In the genomic region with DNA sequence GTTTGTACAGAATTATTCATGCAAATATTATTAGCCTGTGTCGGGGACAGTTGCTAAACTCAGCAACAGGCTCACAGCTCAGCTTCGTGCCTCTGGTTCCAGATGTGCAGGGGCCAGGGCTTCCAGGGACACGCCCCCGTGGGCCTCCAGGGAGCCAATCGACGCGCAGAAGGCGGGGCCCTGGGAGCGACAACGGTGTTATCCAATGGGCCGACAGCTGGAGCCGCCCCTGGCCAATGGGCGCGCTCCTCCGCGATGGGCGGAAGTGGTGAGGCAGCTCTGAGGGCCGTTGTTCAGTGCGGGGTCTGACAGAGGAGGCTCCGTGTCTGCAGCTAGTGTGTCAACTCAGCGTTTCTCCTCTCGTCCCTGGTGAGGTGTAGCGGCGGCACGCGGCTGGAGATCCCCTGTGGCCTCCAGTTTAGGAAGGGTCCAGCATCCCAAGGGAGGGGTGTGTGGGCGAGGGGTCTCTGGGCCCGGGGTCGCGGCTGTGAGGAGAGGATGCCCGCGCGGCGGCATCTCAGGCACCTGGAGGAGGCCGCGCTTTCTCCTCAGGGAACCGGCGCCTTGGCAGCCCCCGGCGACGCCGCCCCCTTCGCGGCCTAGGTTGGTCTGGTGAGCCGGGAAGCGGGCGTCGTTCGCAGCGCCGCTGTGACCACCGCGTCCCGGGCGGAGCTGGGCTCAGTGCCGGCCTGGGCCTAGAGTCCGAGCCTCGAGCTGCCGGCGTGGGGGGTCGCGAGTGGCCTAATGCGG, we compare ENCODE assay signal across 1 cellular context.
TF ChIP-seq lines count a peak whose summit lies in the region.

A gene with protein sequence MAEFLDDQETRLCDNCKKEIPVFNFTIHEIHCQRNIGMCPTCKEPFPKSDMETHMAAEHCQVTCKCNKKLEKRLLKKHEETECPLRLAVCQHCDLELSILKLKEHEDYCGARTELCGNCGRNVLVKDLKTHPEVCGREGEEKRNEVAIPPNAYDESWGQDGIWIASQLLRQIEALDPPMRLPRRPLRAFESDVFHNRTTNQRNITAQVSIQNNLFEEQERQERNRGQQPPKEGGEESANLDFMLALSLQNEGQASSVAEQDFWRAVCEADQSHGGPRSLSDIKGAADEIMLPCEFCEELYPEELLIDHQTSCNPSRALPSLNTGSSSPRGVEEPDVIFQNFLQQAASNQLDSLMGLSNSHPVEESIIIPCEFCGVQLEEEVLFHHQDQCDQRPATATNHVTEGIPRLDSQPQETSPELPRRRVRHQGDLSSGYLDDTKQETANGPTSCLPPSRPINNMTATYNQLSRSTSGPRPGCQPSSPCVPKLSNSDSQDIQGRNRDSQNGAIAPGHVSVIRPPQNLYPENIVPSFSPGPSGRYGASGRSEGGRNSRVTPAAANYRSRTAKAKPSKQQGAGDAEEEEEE (plus strand): TSS at position 311 of the 750 bp plus-strand sequence. CDS start 4,963 bp downstream, outside the sequence.

TF ChIP-seq in GM23338, 12 proteins besides CTCF, POLR2A, EP300 and RAD21:
- TF ChIP-seq, protein P1, sequence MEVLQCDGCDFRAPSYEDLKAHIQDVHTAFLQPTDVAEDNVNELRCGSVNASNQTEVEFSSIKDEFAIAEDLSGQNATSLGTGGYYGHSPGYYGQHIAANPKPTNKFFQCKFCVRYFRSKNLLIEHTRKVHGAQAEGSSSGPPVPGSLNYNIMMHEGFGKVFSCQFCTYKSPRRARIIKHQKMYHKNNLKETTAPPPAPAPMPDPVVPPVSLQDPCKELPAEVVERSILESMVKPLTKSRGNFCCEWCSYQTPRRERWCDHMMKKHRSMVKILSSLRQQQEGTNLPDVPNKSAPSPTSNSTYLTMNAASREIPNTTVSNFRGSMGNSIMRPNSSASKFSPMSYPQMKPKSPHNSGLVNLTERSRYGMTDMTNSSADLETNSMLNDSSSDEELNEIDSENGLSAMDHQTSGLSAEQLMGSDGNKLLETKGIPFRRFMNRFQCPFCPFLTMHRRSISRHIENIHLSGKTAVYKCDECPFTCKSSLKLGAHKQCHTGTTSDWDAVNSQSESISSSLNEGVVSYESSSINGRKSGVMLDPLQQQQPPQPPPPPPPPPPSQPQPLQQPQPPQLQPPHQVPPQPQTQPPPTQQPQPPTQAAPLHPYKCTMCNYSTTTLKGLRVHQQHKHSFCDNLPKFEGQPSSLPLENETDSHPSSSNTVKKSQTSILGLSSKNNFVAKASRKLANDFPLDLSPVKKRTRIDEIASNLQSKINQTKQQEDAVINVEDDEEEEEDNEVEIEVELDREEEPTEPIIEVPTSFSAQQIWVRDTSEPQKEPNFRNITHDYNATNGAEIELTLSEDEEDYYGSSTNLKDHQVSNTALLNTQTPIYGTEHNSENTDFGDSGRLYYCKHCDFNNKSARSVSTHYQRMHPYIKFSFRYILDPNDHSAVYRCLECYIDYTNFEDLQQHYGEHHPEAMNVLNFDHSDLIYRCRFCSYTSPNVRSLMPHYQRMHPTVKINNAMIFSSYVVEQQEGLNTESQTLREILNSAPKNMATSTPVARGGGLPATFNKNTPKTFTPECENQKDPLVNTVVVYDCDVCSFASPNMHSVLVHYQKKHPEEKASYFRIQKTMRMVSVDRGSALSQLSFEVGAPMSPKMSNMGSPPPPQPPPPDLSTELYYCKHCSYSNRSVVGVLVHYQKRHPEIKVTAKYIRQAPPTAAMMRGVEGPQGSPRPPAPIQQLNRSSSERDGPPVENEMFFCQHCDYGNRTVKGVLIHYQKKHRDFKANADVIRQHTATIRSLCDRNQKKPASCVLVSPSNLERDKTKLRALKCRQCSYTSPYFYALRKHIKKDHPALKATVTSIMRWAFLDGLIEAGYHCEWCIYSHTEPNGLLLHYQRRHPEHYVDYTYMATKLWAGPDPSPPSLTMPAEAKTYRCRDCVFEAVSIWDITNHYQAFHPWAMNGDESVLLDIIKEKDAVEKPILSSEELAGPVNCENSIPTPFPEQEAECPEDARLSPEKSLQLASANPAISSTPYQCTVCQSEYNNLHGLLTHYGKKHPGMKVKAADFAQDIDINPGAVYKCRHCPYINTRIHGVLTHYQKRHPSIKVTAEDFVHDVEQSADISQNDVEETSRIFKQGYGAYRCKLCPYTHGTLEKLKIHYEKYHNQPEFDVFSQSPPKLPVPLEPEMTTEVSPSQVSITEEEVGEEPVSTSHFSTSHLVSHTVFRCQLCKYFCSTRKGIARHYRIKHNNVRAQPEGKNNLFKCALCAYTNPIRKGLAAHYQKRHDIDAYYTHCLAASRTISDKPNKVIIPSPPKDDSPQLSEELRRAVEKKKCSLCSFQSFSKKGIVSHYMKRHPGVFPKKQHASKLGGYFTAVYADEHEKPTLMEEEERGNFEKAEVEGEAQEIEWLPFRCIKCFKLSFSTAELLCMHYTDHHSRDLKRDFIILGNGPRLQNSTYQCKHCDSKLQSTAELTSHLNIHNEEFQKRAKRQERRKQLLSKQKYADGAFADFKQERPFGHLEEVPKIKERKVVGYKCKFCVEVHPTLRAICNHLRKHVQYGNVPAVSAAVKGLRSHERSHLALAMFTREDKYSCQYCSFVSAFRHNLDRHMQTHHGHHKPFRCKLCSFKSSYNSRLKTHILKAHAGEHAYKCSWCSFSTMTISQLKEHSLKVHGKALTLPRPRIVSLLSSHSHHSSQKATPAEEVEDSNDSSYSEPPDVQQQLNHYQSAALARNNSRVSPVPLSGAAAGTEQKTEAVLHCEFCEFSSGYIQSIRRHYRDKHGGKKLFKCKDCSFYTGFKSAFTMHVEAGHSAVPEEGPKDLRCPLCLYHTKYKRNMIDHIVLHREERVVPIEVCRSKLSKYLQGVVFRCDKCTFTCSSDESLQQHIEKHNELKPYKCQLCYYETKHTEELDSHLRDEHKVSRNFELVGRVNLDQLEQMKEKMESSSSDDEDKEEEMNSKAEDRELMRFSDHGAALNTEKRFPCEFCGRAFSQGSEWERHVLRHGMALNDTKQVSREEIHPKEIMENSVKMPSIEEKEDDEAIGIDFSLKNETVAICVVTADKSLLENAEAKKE (CRISPR knock-in tag; IDR thresholded peaks at IDR 0.05), result no peak
- peak; percentile 40; the same call in 1 of the 2 replicates for TF ChIP-seq NANOG (IDR thresholded peaks at IDR 0.05; ENCODE audit: borderline replicate concordance)
- TF ChIP-seq, protein P2, sequence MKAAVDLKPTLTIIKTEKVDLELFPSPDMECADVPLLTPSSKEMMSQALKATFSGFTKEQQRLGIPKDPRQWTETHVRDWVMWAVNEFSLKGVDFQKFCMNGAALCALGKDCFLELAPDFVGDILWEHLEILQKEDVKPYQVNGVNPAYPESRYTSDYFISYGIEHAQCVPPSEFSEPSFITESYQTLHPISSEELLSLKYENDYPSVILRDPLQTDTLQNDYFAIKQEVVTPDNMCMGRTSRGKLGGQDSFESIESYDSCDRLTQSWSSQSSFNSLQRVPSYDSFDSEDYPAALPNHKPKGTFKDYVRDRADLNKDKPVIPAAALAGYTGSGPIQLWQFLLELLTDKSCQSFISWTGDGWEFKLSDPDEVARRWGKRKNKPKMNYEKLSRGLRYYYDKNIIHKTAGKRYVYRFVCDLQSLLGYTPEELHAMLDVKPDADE (IDR thresholded peaks at IDR 0.05), result no peak
- TF ChIP-seq POLR2AphosphoS5 (IDR thresholded peaks at IDR 0.05; ENCODE audit: low read depth), result peak; percentile 97
- TF ChIP-seq CREB1 (CRISPR knock-in tag; IDR thresholded peaks at IDR 0.05; ENCODE audit: low read depth), result peak; percentile 71
